1 cellular context compared by ENCODE assay signal in genomic region chr2:64062840-64063239, GRCh38.
TF ChIP-seq lines count a peak whose summit lies in the region.

No MANE protein-coding gene starts in this region.

TF ChIP-seq in HepG2, 621 proteins besides CTCF, POLR2A, EP300 and RAD21 (continued from another document):
- TF ChIP-seq IRF9 (CRISPR knock-in tag; IDR thresholded peaks at IDR 0.05; ENCODE audit: borderline replicate concordance): no peak
- no peak for TF ChIP-seq PHB2 (IDR thresholded peaks at IDR 0.05; ENCODE audit: partially characterized antibody)
